6 cellular contexts compared by ENCODE assay signal in the genomic region with DNA sequence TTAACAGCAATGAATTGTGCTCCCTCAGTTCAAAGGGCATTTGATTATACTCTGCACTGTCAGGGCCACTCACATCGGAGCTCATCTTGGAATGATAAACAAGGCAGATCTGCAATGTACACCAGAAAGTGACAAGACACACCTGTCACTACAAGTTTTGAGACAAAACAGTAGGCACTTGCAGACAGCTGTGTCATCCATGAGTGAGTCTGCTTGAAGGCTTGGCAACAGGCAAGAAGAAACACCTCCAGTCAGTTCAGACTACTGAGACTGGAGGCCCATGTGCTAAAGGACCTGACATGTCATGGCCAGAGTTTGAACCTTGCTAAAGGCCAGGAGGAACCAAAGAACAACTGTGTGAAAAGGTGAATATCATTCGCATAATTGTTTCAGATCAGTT.
DNase-seq lines count a peak whose midpoint lies in the region; ATAC-seq, FAIRE-seq and TF ChIP-seq lines count a peak whose summit lies in the region.
"Not testable (repeated sequence)": the region's sequence is repeated elsewhere in the genome, so short reads cannot be mapped to it uniquely, and the experiment has no call there.

No MANE protein-coding gene starts in this region.

- H3K27me3 ChIP-seq in bronchial epithelial cell (ENCODE audit: control insufficient read depth, insufficient read depth, low read length) = not testable (repeated sequence)

- H3K4me3 ChIP-seq in bronchial epithelial cell (ENCODE audit: low read depth, low read length) = not testable (repeated sequence)

- FAIRE-seq in bronchial epithelial cell (lab: Jason Lieb, UNC) = peak; percentile 97

- DNase-seq in bronchial epithelial cell (ENCODE audit: low read depth) = not testable (repeated sequence)

- not testable (repeated sequence) for H3K36me3 ChIP-seq in bronchial epithelial cell (ENCODE audit: control insufficient read depth, insufficient read depth, low read length)

- not testable (repeated sequence) for TF ChIP-seq CTCF in bronchial epithelial cell (IDR thresholded peaks at IDR 0.05; ENCODE audit: insufficient read depth, low read length, severe bottlenecking)

- ATAC-seq in GM18511 (IDR thresholded peaks at IDR 0.05; ENCODE audit: unreplicated experiment) = peak; percentile 94
- peak; percentile 58 for ATAC-seq in GM18909 (IDR thresholded peaks at IDR 0.05; ENCODE audit: poor library complexity, unreplicated experiment)
- peak; percentile 67 for ATAC-seq in GM19468 (IDR thresholded peaks at IDR 0.05; ENCODE audit: extremely low read depth, unreplicated experiment)
- peak; percentile 77 for ATAC-seq in HG02759 (IDR thresholded peaks at IDR 0.05; ENCODE audit: unreplicated experiment)
- ATAC-seq in HG03354 (IDR thresholded peaks at IDR 0.05; ENCODE audit: poor library complexity, severe bottlenecking, unreplicated experiment) = peak; percentile 93
